Comparison of ENCODE assay signal across 18 cellular contexts in the genomic region with DNA sequence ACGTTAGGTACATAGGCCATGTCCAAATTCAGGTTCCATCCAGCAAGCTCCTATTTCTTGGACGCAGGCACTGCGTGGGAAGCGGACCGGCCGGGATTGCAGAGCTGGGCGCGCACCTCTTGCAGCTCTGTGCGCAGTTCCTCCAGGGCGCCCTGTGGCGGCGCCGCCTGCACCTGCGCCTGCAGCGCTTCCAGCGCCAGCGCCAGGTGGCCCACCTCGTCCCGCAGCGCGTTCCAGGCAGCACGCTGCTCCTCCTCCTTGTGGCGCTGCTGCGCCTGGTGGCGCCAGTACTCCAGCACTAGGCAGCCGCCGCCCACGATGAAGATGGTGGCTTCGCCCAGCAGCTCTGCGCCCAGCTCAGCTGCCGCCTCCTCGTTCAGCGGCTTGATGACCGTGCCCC. TPM values are rescaled to one million over a fixed set of nuclear protein-coding genes. Genes with fewer than 3 reads are reported as not detected.
A peak's percentile ranks its signal among the peaks of the same experiment; 100 is the strongest.
DNase-seq lines count a peak whose midpoint lies in the region; ATAC-seq and TF ChIP-seq lines count a peak whose summit lies in the region.
"Had no signal": no experiment of that assay in that cellular context is flagged by ENCODE, and none has a peak within 500 bp of the region (broad histone marks: within the 10 kb centered on the region; RNA-seq: fewer than 3 reads in every experiment).

No MANE protein-coding gene starts in this region.

- peaks cover 15% of the 10 kb centered on the region for H3K27me3 Mint-ChIP-seq in endothelial cell (ENCODE audit: unreplicated experiment)
- H3K27me3 Mint-ChIP-seq: activated CD4-positive, alpha-beta T cell treated with anti-CD3 and anti-CD28 coated beads, Interleukin-2, amount 10 ng/mL, durations not matched to agents 7 days and 5 days; activated naive CD8-positive, alpha-beta T cell treated with anti-CD3 and anti-CD28 coated beads, Interleukin-2, amount 10 ng/mL, durations not matched to agents 7 days and 5 days had no signal

- peaks cover 11% of the 10 kb centered on the region for H3K36me3 Mint-ChIP-seq in endothelial cell (ENCODE audit: low read depth, unreplicated experiment)

- H3K4me3 Mint-ChIP-seq in endothelial cell (ENCODE audit: unreplicated experiment) = no peak overlapping the region
- H3K4me3 Mint-ChIP-seq: activated CD4-positive, alpha-beta T cell treated with anti-CD3 and anti-CD28 coated beads, Interleukin-2, amount 10 ng/mL, durations not matched to agents 7 days and 5 days; activated naive CD8-positive, alpha-beta T cell treated with anti-CD3 and anti-CD28 coated beads, Interleukin-2, amount 10 ng/mL, durations not matched to agents 7 days and 5 days had no signal

- H3K4me1 ChIP-seq in mucosa of descending colon (ENCODE audit: low read depth) = peaks cover 3% of the 10 kb centered on the region
- peaks cover 0 to 8% (median 2%) of the 10 kb centered on the region in 4 donors for H3K4me1 ChIP-seq in transverse colon

- H3K27ac Mint-ChIP-seq in endothelial cell (ENCODE audit: unreplicated experiment) = no peak overlapping the region
- H3K27ac Mint-ChIP-seq: activated CD4-positive, alpha-beta T cell treated with anti-CD3 and anti-CD28 coated beads, Interleukin-2, amount 10 ng/mL, durations not matched to agents 7 days and 5 days; activated naive CD8-positive, alpha-beta T cell treated with anti-CD3 and anti-CD28 coated beads, Interleukin-2, amount 10 ng/mL, durations not matched to agents 7 days and 5 days had no signal

- ATAC-seq in mucosa of descending colon = peak; percentile 95
- ATAC-seq: gastroesophageal sphincter, Panc1, SK-N-SH treated with all-trans-retinoic acid at 6 μM for 48 hours had no signal

- no peak overlapping the region for H3K27ac ChIP-seq in transverse colon
- H3K27ac ChIP-seq: BLaER1 treated with 17β-estradiol and CSF1 and Interleukin-3, amounts not matched to agents 10 nM and 100 nM; gastroesophageal sphincter; GM23248; thoracic aorta had no signal

- H3K36me3 ChIP-seq in mucosa of descending colon (ENCODE audit: low read depth) = no peaks in the 10 kb centered on the region
- no peaks in the 10 kb centered on the region for H3K36me3 ChIP-seq in transverse colon
- H3K36me3 ChIP-seq: thoracic aorta had no signal

- no peak overlapping the region for H3K4me3 ChIP-seq in mucosa of descending colon
- no peak overlapping the region for H3K4me3 ChIP-seq in transverse colon
- H3K4me3 ChIP-seq: BLaER1 treated with 17β-estradiol and CSF1 and Interleukin-3, amounts not matched to agents 10 nM and 100 nM; gastroesophageal sphincter; GM23248; thoracic aorta had no signal

- H3K4me1 Mint-ChIP-seq in endothelial cell (ENCODE audit: unreplicated experiment) = peaks cover 3% of the 10 kb centered on the region

- no peaks in the 10 kb centered on the region for H3K27me3 ChIP-seq in transverse colon
- H3K27me3 ChIP-seq: BLaER1 treated with 17β-estradiol and CSF1 and Interleukin-3, amounts not matched to agents 10 nM and 100 nM; gastroesophageal sphincter had no signal

- TF ChIP-seq CTCF in endothelial cell (IDR thresholded peaks at IDR 0.05; ENCODE audit: unreplicated experiment) (no peak), mucosa of descending colon (IDR thresholded peaks at IDR 0.05) (peak; percentile 29), transverse colon (IDR thresholded peaks at IDR 0.05) (peak in 4 of 5 experiments; percentile 27 to 72 (median 38))

- no peaks in the 10 kb centered on the region for H3K9me3 ChIP-seq in mucosa of descending colon
- H3K9me3 ChIP-seq in transverse colon = no peaks in the 10 kb centered on the region
- H3K9me3 ChIP-seq: BLaER1 treated with 17β-estradiol and CSF1 and Interleukin-3, amounts not matched to agents 10 nM and 100 nM; gastroesophageal sphincter; thoracic aorta had no signal

- no peaks in the 10 kb centered on the region for H3K9me3 Mint-ChIP-seq in endothelial cell (ENCODE audit: unreplicated experiment)
- H3K9me3 Mint-ChIP-seq: activated CD4-positive, alpha-beta T cell treated with anti-CD3 and anti-CD28 coated beads, Interleukin-2, amount 10 ng/mL, durations not matched to agents 7 days and 5 days; activated naive CD8-positive, alpha-beta T cell treated with anti-CD3 and anti-CD28 coated beads, Interleukin-2, amount 10 ng/mL, durations not matched to agents 7 days and 5 days had no signal

- intact Hi-C loops in mucosa of descending colon (cut with DNase I, micrococcal nuclease) (no loop called here), transverse colon (cut with DNase I; ENCODE audit: low total_unique reads) (no loop called here), posterior vena cava (cut with DNase I) (no loop called here)

- DNase-seq in NCI-H526 (lab: John Stamatoyannopoulos, UW) = peak; percentile 27 to 89
- peak; percentile 22 for DNase-seq in endothelial cell (ENCODE audit: low spot score)
- peak; percentile 70 to 83 (median 80) for DNase-seq in mucosa of descending colon
- DNase-seq in transverse colon = peak; percentile 73
- no peak for DNase-seq in NCI-H82 treated with DMSO at 0.1 percent for 48 hours (lab: John Stamatoyannopoulos, UW; ENCODE audit: unreplicated experiment)
- no peak for DNase-seq in posterior vena cava (ENCODE audit: low spot score)
- DNase-seq in H4 (ENCODE audit: low spot score) = no peak
- DNase-seq: activated CD4-positive, alpha-beta T cell treated with anti-CD3 and anti-CD28 coated beads, Interleukin-2, amount 10 ng/mL, durations not matched to agents 7 days and 5 days; activated naive CD8-positive, alpha-beta T cell treated with anti-CD3 and anti-CD28 coated beads, Interleukin-2, amount 10 ng/mL, durations not matched to agents 7 days and 5 days; activated T-cell treated with anti-CD3 and anti-CD28 coated beads, Interleukin-2, amount 50 U/mL, for 1 hour; GM23248; NCI-H2029; NCI-H82 had no signal

- TF ChIP-seq EP300 in transverse colon (IDR thresholded peaks at IDR 0.05; ENCODE audit: low read depth) = no peak

- 46% methylated on average over 34 of the region's 34 CpGs; no CpG with 5 or more reads in 1 of the 2 donors for WGBS in transverse colon (ENCODE audit: low coverage in 1 of 2), 2 donors

- in situ Hi-C loops in transverse colon (cut with MboI; ENCODE audit: low pct_ligation_motif_present in 1 of 4, low pct_unique_long_range_greater_than_20kb in 1 of 4, low sequenced_read_pairs in 3 of 4) = no loop called here

- no peak for TF ChIP-seq POLR2A in transverse colon (IDR thresholded peaks at IDR 0.05)

RNA-seq across cellular contexts. Expression of a gene that starts 31.1 kb away (rescaled TPM):
- total RNA-seq in endothelial cell (ENCODE audit: unreplicated experiment) = 13.4 TPM
- 10 to 100 TPM; 12.1 to 16.4 (median 13.4) TPM for total RNA-seq in mucosa of descending colon
- total RNA-seq in transverse colon = 10 to 100 TPM in 1 of 4 donors, 1 to 10 TPM in 3; 6.7 to 10.8 (median 8.6) TPM
- total RNA-seq in posterior vena cava = 10 to 100 TPM in 1 of 2 donors, 1 to 10 TPM in 1; 9.8 to 11.3 TPM
- total RNA-seq in H4 (2014; rRNA removed; shearing (Covaris generic)) = 4.8 and 5.3 TPM in 2 replicates

RNA-seq across cellular contexts. Expression of a gene that starts 46.2 kb away (rescaled TPM):
- 246 TPM for total RNA-seq in endothelial cell (ENCODE audit: unreplicated experiment)
- 100 to 1,000 TPM; 190 to 252 (median 235) TPM for total RNA-seq in mucosa of descending colon
- total RNA-seq in transverse colon = 100 to 1,000 TPM; 167 to 465 (median 204) TPM
- total RNA-seq in posterior vena cava = 100 to 1,000 TPM; 159 to 204 TPM
- total RNA-seq in H4 (2014; rRNA removed; shearing (Covaris generic)) = 29.1 and 43.5 TPM in 2 replicates

RNA-seq across cellular contexts. Expression of a gene that starts 48.5 kb away (rescaled TPM):
- total RNA-seq in endothelial cell (ENCODE audit: unreplicated experiment) (13.5 TPM), mucosa of descending colon (1 to 10 TPM in 2 of 3 donors, under 1 TPM in 1; 0.84 to 1.0 (median 1.0) TPM), transverse colon (1 to 10 TPM in 1 of 4 donors, under 1 TPM in 3; 0.27 to 1.4 (median 0.43) TPM), posterior vena cava (10 to 100 TPM in 1 of 2 donors, 1 to 10 TPM in 1; 5.1 to 11.1 TPM)
- not detected in 2 replicates for total RNA-seq in H4 (2014; rRNA removed; shearing (Covaris generic))
- total RNA-seq: activated CD4-positive, alpha-beta T cell treated with anti-CD3 and anti-CD28 coated beads, Interleukin-2, amount 10 ng/mL, durations not matched to agents 7 days and 5 days; activated naive CD8-positive, alpha-beta T cell treated with anti-CD3 and anti-CD28 coated beads, Interleukin-2, amount 10 ng/mL, durations not matched to agents 7 days and 5 days had no signal

RNA-seq across cellular contexts. Expression of a gene that starts 55.2 kb away (rescaled TPM):
- 0.33 TPM for total RNA-seq in endothelial cell (ENCODE audit: unreplicated experiment)
- total RNA-seq in mucosa of descending colon = 1 to 10 TPM in 1 of 3 donors, under 1 TPM in 2; 0.43 to 1.3 (median 0.87) TPM
- 1 to 10 TPM in 2 of 4 donors, under 1 TPM in 1, not detected in 1; 1.00 to 4.3 (median 1.4) TPM for total RNA-seq in transverse colon
- 1 to 10 TPM in 1 of 2 donors, under 1 TPM in 1; 0.67 to 1.9 TPM for total RNA-seq in posterior vena cava
- 0.21 and 1.1 TPM in 2 replicates for total RNA-seq in H4 (2014; rRNA removed; shearing (Covaris generic))

RNA-seq across cellular contexts. Expression of a gene that starts 56.6 kb away (rescaled TPM):
- total RNA-seq in endothelial cell (ENCODE audit: unreplicated experiment) = 25.3 TPM
- total RNA-seq in mucosa of descending colon = 10 to 100 TPM in 1 of 3 donors, 1 to 10 TPM in 2; 3.1 to 18.2 (median 6.2) TPM
- 10 to 100 TPM in 1 of 4 donors, 1 to 10 TPM in 1, not detected in 2; 5.7 to 13.5 TPM for total RNA-seq in transverse colon
- total RNA-seq in posterior vena cava = 10 to 100 TPM in 1 of 2 donors, 1 to 10 TPM in 1; 9.4 to 14.5 TPM
- 3.5 and 6.1 TPM in 2 replicates for total RNA-seq in H4 (2014; rRNA removed; shearing (Covaris generic))

Comparison
In these comparisons a context has a peak if more than half of its experiments do, and no peak if none do; other contexts are left out.
1. DNase-seq: peak in NCI-H526 (2 of 2), endothelial cell (single experiment), mucosa of descending colon (3 of 3) and transverse colon (single experiment); none in NCI-H82 treated with DMSO at 0.1 percent for 48 hours (single experiment), posterior vena cava (single experiment) and H4 (single experiment).